10 cellular contexts compared by ENCODE assay signal in genomic region chr20:35901678-35902544, GRCh38. TPM values are rescaled to one million over a fixed set of nuclear protein-coding genes. Genes with fewer than 3 reads are reported as not detected.
DNase-seq lines count a peak whose midpoint lies in the region; ATAC-seq, FAIRE-seq and TF ChIP-seq lines count a peak whose summit lies in the region.
"Had no signal": no experiment of that assay in that cellular context is flagged by ENCODE, and none has a peak within 500 bp of the region (broad histone marks: within the 10 kb centered on the region; RNA-seq: fewer than 3 reads in every experiment).

No MANE protein-coding gene starts in this region.

- H3K27ac Mint-ChIP-seq in immature natural killer cell: peak overlapping the region in 3 of 6 donors; percentile 41 to 58 (median 43)
- H3K27ac Mint-ChIP-seq: dendritic cell treated with granulocyte-macrophage colony-stimulating factor and Interleukin-4, amounts not matched to agents 40 ng/mL and 50 ng/mL, for 4 days had no signal

- ATAC-seq in GM19452 (IDR thresholded peaks at IDR 0.05; ENCODE audit: unreplicated experiment) (no peak), HG02840 (IDR thresholded peaks at IDR 0.05; ENCODE audit: low FRiP score, unreplicated experiment) (no peak)

- no peak overlapping the region for H3K4me3 Mint-ChIP-seq in immature natural killer cell
- H3K4me3 Mint-ChIP-seq: dendritic cell treated with granulocyte-macrophage colony-stimulating factor and Interleukin-4, amounts not matched to agents 40 ng/mL and 50 ng/mL, for 4 days; naive B cell had no signal

- FAIRE-seq in D721Med (lab: Jason Lieb, UNC): peak; percentile 78

- H3K9me3 Mint-ChIP-seq in immature natural killer cell: no peaks in the 10 kb centered on the region
- H3K9me3 Mint-ChIP-seq: dendritic cell treated with granulocyte-macrophage colony-stimulating factor and Interleukin-4, amounts not matched to agents 40 ng/mL and 50 ng/mL, for 4 days; naive B cell had no signal

- peaks cover 0 to 3% (median 0%) of the 10 kb centered on the region in 3 donors for H3K27me3 Mint-ChIP-seq in immature natural killer cell (ENCODE audit: low read depth in 3 of 3)
- H3K27me3 Mint-ChIP-seq: dendritic cell treated with granulocyte-macrophage colony-stimulating factor and Interleukin-4, amounts not matched to agents 40 ng/mL and 50 ng/mL, for 4 days; naive B cell had no signal

- DNase-seq in D721Med (ENCODE audit: insufficient read length, low spot score): peak; percentile 24
- DNase-seq in NCI-H524 treated with DMSO at 0.1 percent for 48 hours (lab: John Stamatoyannopoulos, UW): peak; percentile 94
- peak; percentile 89 for DNase-seq in choroid plexus epithelial cell (ENCODE audit: low read depth)
- DNase-seq in non-pigmented ciliary epithelial cell (ENCODE audit: low read depth): peak; percentile 82
- DNase-seq in posterior cingulate gyrus: no peak
- DNase-seq in immature natural killer cell: no peak
- DNase-seq: naive B cell had no signal

- no peak for TF ChIP-seq CTCF in D721Med (IDR thresholded peaks at IDR 0.05; ENCODE audit: insufficient read depth, missing control alignments)
- TF ChIP-seq CTCF in choroid plexus epithelial cell (conservative IDR thresholded peaks at IDR 0.05; ENCODE audit: low read depth, low read length): no peak

- H3K4me1 Mint-ChIP-seq in immature natural killer cell: peaks cover 5 to 11% of the 10 kb centered on the region in 2 donors

- peaks cover 4 to 12% (median 8%) of the 10 kb centered on the region in 3 donors for H3K36me3 Mint-ChIP-seq in immature natural killer cell

- intact Hi-C loops in posterior cingulate gyrus (cut with DNase I): no loop called here

- H3K4me3 ChIP-seq in choroid plexus epithelial cell (ENCODE audit: low read depth, low read length): no peak overlapping the region

RNA-seq across cellular contexts. Expression of gene SCAND1, which starts 52.4 kb away (rescaled TPM):
- polyA plus RNA-seq in immature natural killer cell: 100 to 1,000 TPM; 177 to 270 (median 215) TPM

Comparison
In these comparisons a context has a peak if more than half of its experiments do, and no peak if none do; other contexts are left out.
1. DNase-seq: peak in D721Med (single experiment), NCI-H524 treated with DMSO at 0.1 percent for 48 hours (single experiment), choroid plexus epithelial cell (single experiment) and non-pigmented ciliary epithelial cell (single experiment); none in posterior cingulate gyrus (0 of 10) and immature natural killer cell (0 of 3).